1 cellular context compared by ENCODE assay signal in the genomic region with DNA sequence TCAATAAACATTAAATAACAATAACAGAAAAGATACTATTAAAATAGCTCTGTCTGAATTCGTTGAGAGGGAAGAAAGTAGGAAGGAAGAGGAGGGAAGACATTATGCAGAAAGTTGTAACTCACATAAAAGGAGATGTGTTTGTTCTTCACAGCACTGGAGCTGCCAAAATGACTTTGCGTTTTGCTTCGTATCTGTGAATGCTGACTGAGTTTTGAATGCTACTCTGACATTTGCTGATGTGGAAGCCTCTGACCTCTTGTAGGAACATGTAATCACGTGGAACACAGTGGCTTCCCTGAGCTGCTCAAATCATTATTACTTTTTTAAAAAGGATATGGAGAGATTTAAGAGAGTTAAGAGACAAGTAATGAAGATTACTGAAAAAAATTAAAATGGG.
TF ChIP-seq lines count a peak whose summit lies in the region.

No MANE protein-coding gene starts in this region.

TF ChIP-seq in K562, 482 proteins besides CTCF, POLR2A, EP300 and RAD21 (continued from another document):
- TF ChIP-seq NFE2 (IDR thresholded peaks at IDR 0.05; ENCODE audit: low read depth) (peak; percentile 56; the same call in 1 of the 2 replicates), MAFG (tag; conservative IDR thresholded peaks at IDR 0.05) (peak; percentile 75), ZNF174 (CRISPR knock-in tag; IDR thresholded peaks at IDR 0.05) (no peak), FOS (IDR thresholded peaks at IDR 0.05; ENCODE audit: extremely low read depth, insufficient read length) (no peak), ETV6 (IDR thresholded peaks at IDR 0.05; ENCODE audit: borderline replicate concordance in 1 of 2, low read depth in 2 of 2, low read length in 1 of 2) (no peak), ETV6 (CRISPR knock-in tag; IDR thresholded peaks at IDR 0.05; ENCODE audit: borderline replicate concordance) (no peak), ZNF316 (IDR thresholded peaks at IDR 0.05) (peak; percentile 75), ZNF77 (CRISPR knock-in tag; IDR thresholded peaks at IDR 0.05) (no peak), MAFK (IDR thresholded peaks at IDR 0.05; ENCODE audit: low read length) (peak; percentile 52), NR2C1 (IDR thresholded peaks at IDR 0.05) (no peak), NR2C1 (tag; IDR thresholded peaks at IDR 0.05) (0 out of 2 replicates have a peak, but pooled peaks have one; percentile 16), XRCC3 (IDR thresholded peaks at IDR 0.05) (no peak), NR2C2 (CRISPR knock-in tag; IDR thresholded peaks at IDR 0.05) (no peak), NR2C2 (tag; IDR thresholded peaks at IDR 0.05) (0 out of 2 replicates have a peak, but pooled peaks have one; percentile 29)
- TF ChIP-seq, protein P1, sequence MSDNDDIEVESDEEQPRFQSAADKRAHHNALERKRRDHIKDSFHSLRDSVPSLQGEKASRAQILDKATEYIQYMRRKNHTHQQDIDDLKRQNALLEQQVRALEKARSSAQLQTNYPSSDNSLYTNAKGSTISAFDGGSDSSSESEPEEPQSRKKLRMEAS (CRISPR knock-in tag; IDR thresholded peaks at IDR 0.05): no peak
- TF ChIP-seq, protein P2, sequence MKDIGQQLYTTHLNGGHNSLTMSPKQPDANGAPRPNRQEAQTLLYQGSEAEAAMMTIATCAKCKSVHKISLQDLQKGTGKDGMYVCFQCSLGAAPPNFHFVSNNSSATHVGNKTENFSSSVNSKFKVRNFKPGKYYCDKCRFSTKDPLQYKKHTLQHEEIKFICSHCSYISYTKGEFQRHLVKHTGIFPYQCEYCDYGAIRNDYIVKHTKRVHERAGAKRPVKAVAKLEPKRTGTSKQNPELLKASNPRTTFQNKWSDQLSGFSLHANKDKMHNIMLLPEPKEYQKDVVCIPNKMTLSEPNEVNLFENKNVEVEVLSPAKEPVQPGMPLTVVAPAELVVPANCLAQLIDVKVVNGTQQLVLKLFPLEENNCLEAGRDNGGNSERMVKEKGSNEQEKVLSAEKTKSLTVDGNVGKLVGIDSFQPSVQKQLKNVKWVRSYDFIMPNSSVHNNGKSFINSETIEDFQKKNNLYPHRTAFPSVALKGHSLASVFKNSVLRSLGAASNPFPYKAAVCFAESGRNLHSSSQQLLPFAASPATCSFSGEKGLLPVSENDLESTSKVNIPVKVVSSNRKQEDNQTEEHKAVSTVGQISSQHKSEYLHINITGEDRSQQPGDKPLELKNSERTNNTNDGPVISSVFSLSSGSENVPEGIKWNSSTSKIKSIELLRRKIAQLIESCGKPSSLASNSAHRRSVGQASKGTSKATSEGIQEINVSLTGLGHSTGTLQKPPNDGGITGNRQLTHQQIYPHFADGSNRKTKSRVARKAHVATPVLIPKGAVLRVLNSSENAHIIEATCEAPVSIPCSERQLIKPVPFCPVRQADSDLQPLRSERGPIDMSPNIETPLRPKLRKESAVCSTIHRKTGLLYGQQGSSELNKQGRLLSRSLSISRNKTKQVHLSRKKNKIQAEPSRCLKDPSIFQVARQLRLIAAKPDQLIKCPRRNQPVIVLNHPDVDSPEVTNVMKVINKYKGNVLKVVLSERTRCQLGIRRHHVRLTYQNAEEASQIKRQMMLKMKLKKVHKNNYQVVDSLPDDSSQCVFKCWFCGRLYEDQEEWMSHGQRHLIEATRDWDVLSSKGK (CRISPR knock-in tag; IDR thresholded peaks at IDR 0.05): no peak
- TF ChIP-seq, protein P3, sequence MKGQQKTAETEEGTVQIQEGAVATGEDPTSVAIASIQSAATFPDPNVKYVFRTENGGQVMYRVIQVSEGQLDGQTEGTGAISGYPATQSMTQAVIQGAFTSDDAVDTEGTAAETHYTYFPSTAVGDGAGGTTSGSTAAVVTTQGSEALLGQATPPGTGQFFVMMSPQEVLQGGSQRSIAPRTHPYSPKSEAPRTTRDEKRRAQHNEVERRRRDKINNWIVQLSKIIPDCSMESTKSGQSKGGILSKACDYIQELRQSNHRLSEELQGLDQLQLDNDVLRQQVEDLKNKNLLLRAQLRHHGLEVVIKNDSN (CRISPR knock-in tag; IDR thresholded peaks at IDR 0.05): no peak
